Comparison of ENCODE assay signal across 26 cellular contexts in genomic region chr11:122175316-122175715, GRCh38. TPM values are rescaled to one million over a fixed set of nuclear protein-coding genes. Genes with fewer than 3 reads are reported as not detected.
DNase-seq lines count a peak whose midpoint lies in the region; ATAC-seq and TF ChIP-seq lines count a peak whose summit lies in the region.
"Had no signal": no experiment of that assay in that cellular context is flagged by ENCODE, and none has a peak within 500 bp of the region (broad histone marks: within the 10 kb centered on the region; RNA-seq: fewer than 3 reads in every experiment).

No MANE protein-coding gene starts in this region.

- POLR2A ChIA-PET in activated CD8-positive, alpha-beta T cell treated with anti-CD3 and anti-CD28 coated beads for 36 hours (lab: Charles Lee), result interaction anchor here (0.6 kb wide), 1 partner anchor 10 kb away, joined by 3 read pairs; no protein-coding TSS in a partner anchor

- CTCF ChIA-PET in activated CD8-positive, alpha-beta T cell treated with anti-CD3 and anti-CD28 coated beads for 36 hours (lab: Charles Lee), result interaction anchor here (0.7 kb wide), 1 partner anchor 980 kb away, joined by 3 read pairs; no protein-coding TSS in a partner anchor

- ATAC-seq in stimulated activated memory B cell treated with anti-CD40 and anti-IgM and Interleukin-4, amounts not matched to agents 10 μg/mL and 1 μg/mL and 100 μg/mL, for 72 hours, result no peak
- ATAC-seq in activated CD8-positive, alpha-beta T cell treated with anti-CD3 and anti-CD28 coated beads for 36 hours, result no peak
- ATAC-seq in HG03108 (IDR thresholded peaks at IDR 0.05; ENCODE audit: unreplicated experiment), result no peak
- ATAC-seq: activated CD4-positive, alpha-beta T cell treated with anti-CD3 and anti-CD28 coated beads for 36 hours; left ventricle myocardium superior; naive thymus-derived CD4-positive, alpha-beta T cell had no signal

- in situ Hi-C loops in astrocyte of the spinal cord (cut with HindIII; ENCODE audit: low sequenced_read_pairs), result no loop called here

- intact Hi-C loops in activated CD8-positive, alpha-beta T cell treated with anti-CD3 and anti-CD28 coated beads for 36 hours (cut with micrococcal nuclease), result no loop called here

- H3K4me3 Mint-ChIP-seq in osteocyte (ENCODE audit: unreplicated experiment), result peak overlapping the region; percentile 8
- H3K4me3 Mint-ChIP-seq in stimulated activated memory B cell treated with anti-CD40 and anti-IgM and Interleukin-4, amounts not matched to agents 10 μg/mL and 1 μg/mL and 100 μg/mL, for 72 hours, result no peak overlapping the region
- H3K4me3 Mint-ChIP-seq in activated CD8-positive, alpha-beta T cell treated with anti-CD3 and anti-CD28 coated beads for 36 hours, result no peak overlapping the region
- H3K4me3 Mint-ChIP-seq: activated CD4-positive, alpha-beta T cell treated with anti-CD3 and anti-CD28 coated beads for 36 hours; activated naive CD8-positive, alpha-beta T cell; naive thymus-derived CD4-positive, alpha-beta T cell; T-helper 2 cell treated with Interferon-gamma antibody and Interleukin-4, amounts not matched to agents 5 μg/mL and 100 μg/mL, for 36 hours had no signal

- H3K36me3 Mint-ChIP-seq in osteocyte (ENCODE audit: unreplicated experiment), result peaks cover 2% of the 10 kb centered on the region
- no peaks in the 10 kb centered on the region for H3K36me3 Mint-ChIP-seq in stimulated activated memory B cell treated with anti-CD40 and anti-IgM and Interleukin-4, amounts not matched to agents 10 μg/mL and 1 μg/mL and 100 μg/mL, for 72 hours
- H3K36me3 Mint-ChIP-seq in activated CD8-positive, alpha-beta T cell treated with anti-CD3 and anti-CD28 coated beads for 36 hours (ENCODE audit: low read depth), result no peaks in the 10 kb centered on the region
- H3K36me3 Mint-ChIP-seq: activated naive CD8-positive, alpha-beta T cell; naive thymus-derived CD4-positive, alpha-beta T cell had no signal

- H3K4me1 Mint-ChIP-seq in osteocyte (ENCODE audit: unreplicated experiment), result peaks cover 88% of the 10 kb centered on the region
- H3K4me1 Mint-ChIP-seq in stimulated activated memory B cell treated with anti-CD40 and anti-IgM and Interleukin-4, amounts not matched to agents 10 μg/mL and 1 μg/mL and 100 μg/mL, for 72 hours, result no peaks in the 10 kb centered on the region
- H3K4me1 Mint-ChIP-seq in activated CD8-positive, alpha-beta T cell treated with anti-CD3 and anti-CD28 coated beads for 36 hours (ENCODE audit: low read depth), result no peaks in the 10 kb centered on the region
- H3K4me1 Mint-ChIP-seq: activated CD4-positive, alpha-beta T cell treated with anti-CD3 and anti-CD28 coated beads for 36 hours; naive thymus-derived CD4-positive, alpha-beta T cell had no signal

- DNase-seq in EL (peak; percentile 57), LHCN-M2 (ENCODE audit: low read depth) (peak; percentile 39), astrocyte of the spinal cord (ENCODE audit: low read depth, low spot score) (no peak), osteocyte (ENCODE audit: extremely low spot score, unreplicated experiment) (no peak)
- DNase-seq in stimulated activated CD4-positive, alpha-beta T cell treated with anti-CD3 and anti-CD28 coated beads, Interleukin-1b, Interleukin-23, amount 100 ng/mL, for 48 hours, result no peak
- no peak for DNase-seq in activated CD8-positive, alpha-beta T cell treated with anti-CD3 and anti-CD28 coated beads for 36 hours
- DNase-seq: ACHN; activated CD4-positive, alpha-beta T cell treated with anti-CD3 and anti-CD28 coated beads for 36 hours; activated T-cell treated with anti-CD3 and anti-CD28 coated beads for 4 hours; cerebellar nuclear complex; glutamatergic neuron; islet precursor cell; left ventricle myocardium superior; midbrain; naive thymus-derived CD4-positive, alpha-beta T cell; NCI-H1105; NCI-H1930; NCI-H69; occipital lobe; upper lobe of left lung had no signal

- H3K9me3 Mint-ChIP-seq in osteocyte (ENCODE audit: unreplicated experiment), result no peaks in the 10 kb centered on the region
- no peaks in the 10 kb centered on the region for H3K9me3 Mint-ChIP-seq in stimulated activated memory B cell treated with anti-CD40 and anti-IgM and Interleukin-4, amounts not matched to agents 10 μg/mL and 1 μg/mL and 100 μg/mL, for 72 hours
- H3K9me3 Mint-ChIP-seq in activated CD8-positive, alpha-beta T cell treated with anti-CD3 and anti-CD28 coated beads for 36 hours, result no peaks in the 10 kb centered on the region
- H3K9me3 Mint-ChIP-seq: T-helper 2 cell treated with Interferon-gamma antibody and Interleukin-4, amounts not matched to agents 5 μg/mL and 100 μg/mL, for 36 hours had no signal

- TF ChIP-seq CTCF in astrocyte of the spinal cord (IDR thresholded peaks at IDR 0.05; ENCODE audit: low read depth, low read length) (no peak), osteocyte (IDR thresholded peaks at IDR 0.05) (no peak)
- no peak for TF ChIP-seq CTCF in activated CD8-positive, alpha-beta T cell treated with anti-CD3 and anti-CD28 coated beads for 36 hours (IDR thresholded peaks at IDR 0.05)

- H3K4me3 ChIP-seq in astrocyte of the spinal cord (ENCODE audit: low read depth, low read length), result peak overlapping the region; percentile 86
- H3K4me3 ChIP-seq: BLaER1, HAP-1, upper lobe of left lung had no signal

- H3K27ac Mint-ChIP-seq in osteocyte (ENCODE audit: unreplicated experiment), result peak overlapping the region; percentile 80
- no peak overlapping the region for H3K27ac Mint-ChIP-seq in stimulated activated memory B cell treated with anti-CD40 and anti-IgM and Interleukin-4, amounts not matched to agents 10 μg/mL and 1 μg/mL and 100 μg/mL, for 72 hours
- H3K27ac Mint-ChIP-seq in activated CD8-positive, alpha-beta T cell treated with anti-CD3 and anti-CD28 coated beads for 36 hours, result no peak overlapping the region
- H3K27ac Mint-ChIP-seq: activated CD4-positive, alpha-beta T cell treated with anti-CD3 and anti-CD28 coated beads for 36 hours; activated naive CD8-positive, alpha-beta T cell; naive thymus-derived CD4-positive, alpha-beta T cell; T-helper 2 cell treated with Interferon-gamma antibody and Interleukin-4, amounts not matched to agents 5 μg/mL and 100 μg/mL, for 36 hours had no signal

- H3K27me3 Mint-ChIP-seq in osteocyte (ENCODE audit: unreplicated experiment), result no peaks in the 10 kb centered on the region
- no peaks in the 10 kb centered on the region for H3K27me3 Mint-ChIP-seq in stimulated activated memory B cell treated with anti-CD40 and anti-IgM and Interleukin-4, amounts not matched to agents 10 μg/mL and 1 μg/mL and 100 μg/mL, for 72 hours
- H3K27me3 Mint-ChIP-seq in activated CD8-positive, alpha-beta T cell treated with anti-CD3 and anti-CD28 coated beads for 36 hours, result peaks cover 2% of the 10 kb centered on the region

RNA-seq across cellular contexts. Expression of gene BLID, which starts 59.3 kb away (rescaled TPM):
- total RNA-seq in LHCN-M2 (2014; rRNA removed), result 8.0 and 9.9 TPM in 2 replicates
- 0.67 TPM for polyA plus RNA-seq in LHCN-M2 (2012)
- total RNA-seq in osteocyte, result 1.0 and 1.4 TPM in 2 replicates
- total RNA-seq in activated CD8-positive, alpha-beta T cell treated with anti-CD3 and anti-CD28 coated beads for 36 hours, result not detected
- total RNA-seq: activated CD4-positive, alpha-beta T cell treated with anti-CD3 and anti-CD28 coated beads for 36 hours; left ventricle myocardium superior; naive thymus-derived CD4-positive, alpha-beta T cell had no signal
- polyA plus RNA-seq: naive thymus-derived CD4-positive, alpha-beta T cell had no signal

Comparison
In these comparisons a context has a peak if more than half of its experiments do, and no peak if none do; other contexts are left out.
1. DNase-seq: peak in EL (single experiment) and LHCN-M2 (single experiment); none in astrocyte of the spinal cord (single experiment), osteocyte (single experiment), stimulated activated CD4-positive, alpha-beta T cell treated with anti-CD3 and anti-CD28 coated beads, Interleukin-1b, Interleukin-23, amount 100 ng/mL, for 48 hours (single experiment) and activated CD8-positive, alpha-beta T cell treated with anti-CD3 and anti-CD28 coated beads for 36 hours (single experiment).